ENCODE assay signal across 31 cellular contexts in genomic region chr4:30862176-30862575, GRCh38.
"Had no signal": no experiment of that assay in that cellular context is flagged by ENCODE, and none has a peak within 500 bp of the region (broad histone marks: within the 10 kb centered on the region; RNA-seq: fewer than 3 reads in every experiment).

No MANE protein-coding gene starts in this region.

- H3K27ac ChIP-seq: body of pancreas, colonic mucosa, epithelial cell of prostate, esophagus squamous epithelium, foreskin keratinocyte, gastrocnemius medialis, WERI-Rb-1 had no signal

- H3K9me3 ChIP-seq: body of pancreas, colonic mucosa, esophagus squamous epithelium, gastrocnemius medialis had no signal

- H3K4me1 ChIP-seq: colonic mucosa, gastrocnemius medialis had no signal

- H3K27me3 ChIP-seq: body of pancreas, colonic mucosa, esophagus squamous epithelium, foreskin keratinocyte, gastrocnemius medialis had no signal

- ATAC-seq: activated CD4-positive, CD25-positive, alpha-beta regulatory T cell treated with anti-CD3 and anti-CD28 coated beads, Interleukin-2, amount 50 U/mL, for 24 hours; activated CD8-positive, alpha-beta T cell treated with anti-CD3 and anti-CD28 coated beads for 36 hours; activated T-cell treated with anti-CD3 and anti-CD28 coated beads, Interleukin-2, amount 50 U/mL, for 4 hours; activated T-helper 17 cell treated with anti-CD3 and anti-CD28 coated beads, Interleukin-2, amount 50 U/mL, for 72 hours; body of pancreas; foreskin keratinocyte; gastrocnemius medialis; T-helper 17 cell had no signal

- DNase-seq: activated B cell treated with CpG ODN at 0.5 μM for 24 hours; activated CD4-positive, alpha-beta T cell treated with anti-CD3 and anti-CD28 coated beads for 48 hours; activated CD4-positive, alpha-beta T cell treated with anti-CD3 and anti-CD28 coated beads, Interleukin-2, amount 50 U/mL, for 1 hour; activated CD4-positive, alpha-beta T cell treated with anti-CD3 and anti-CD28 coated beads, Interleukin-2, amount 50 U/mL, for 48 hours; activated CD8-positive, alpha-beta memory T cell treated with anti-CD3 and anti-CD28 coated beads for 24 hours; activated CD8-positive, alpha-beta T cell treated with anti-CD3 and anti-CD28 coated beads for 36 hours; activated effector memory CD4-positive, alpha-beta T cell treated with Interleukin-2 at 50 U/mL for 16 hours; activated gamma-delta T cell treated with Interleukin-2 at 50 U/mL for 16 hours; activated naive CD4-positive, alpha-beta T cell treated with anti-CD3 and anti-CD28 coated beads, Interleukin-2, amount 50 U/mL, for 16 hours; activated naive CD4-positive, alpha-beta T cell treated with Interleukin-2 at 50 U/mL for 16 hours; activated T-cell treated with anti-CD3 and anti-CD28 coated beads, Interleukin-2, amount 50 U/mL, for 4 hours; amniotic stem cell; anterior cingulate cortex; body of pancreas; central memory CD4-positive, alpha-beta T cell; cerebellar nuclear complex; colonic mucosa; effector CD8-positive, alpha-beta T cell; esophagus squamous epithelium; foreskin keratinocyte; gastrocnemius medialis; glutamatergic neuron; T-helper 1 cell; T-helper 17 cell; T1000; WERI-Rb-1 had no signal

- H3K27ac Mint-ChIP-seq: activated B cell treated with CpG ODN at 0.5 μM for 24 hours; activated CD8-positive, alpha-beta T cell treated with anti-CD3 and anti-CD28 coated beads for 36 hours; activated naive CD8-positive, alpha-beta T cell; activated T-helper 17 cell treated with anti-CD3 and anti-CD28 coated beads, Interleukin-2, amount 50 U/mL, for 72 hours; T-helper 17 cell; T-helper 2 cell treated with Interferon-gamma antibody and Interleukin-4, amounts not matched to agents 5 μg/mL and 100 μg/mL, for 36 hours had no signal

- H3K36me3 Mint-ChIP-seq: activated naive CD8-positive, alpha-beta T cell had no signal

- H3K4me3 ChIP-seq: body of pancreas, colonic mucosa, esophagus squamous epithelium, gastrocnemius medialis had no signal

- H3K36me3 ChIP-seq: colonic mucosa, esophagus squamous epithelium, gastrocnemius medialis, WERI-Rb-1 had no signal

- H3K27me3 Mint-ChIP-seq: activated B cell treated with CpG ODN at 0.5 μM for 24 hours; activated CD8-positive, alpha-beta T cell treated with anti-CD3 and anti-CD28 coated beads for 36 hours; activated naive CD8-positive, alpha-beta T cell; activated T-helper 17 cell treated with anti-CD3 and anti-CD28 coated beads, Interleukin-2, amount 50 U/mL, for 72 hours; T-helper 17 cell had no signal

- H3K4me1 Mint-ChIP-seq: activated B cell treated with CpG ODN at 0.5 μM for 24 hours; activated T-helper 17 cell treated with anti-CD3 and anti-CD28 coated beads, Interleukin-2, amount 50 U/mL, for 72 hours; T-helper 17 cell had no signal

- H3K4me3 Mint-ChIP-seq: activated B cell treated with CpG ODN at 0.5 μM for 24 hours; activated CD8-positive, alpha-beta T cell treated with anti-CD3 and anti-CD28 coated beads for 36 hours; activated naive CD8-positive, alpha-beta T cell; activated T-cell treated with anti-CD3 and anti-CD28 coated beads, Interleukin-2, amount 50 U/mL, for 4 hours; activated T-helper 17 cell treated with anti-CD3 and anti-CD28 coated beads, Interleukin-2, amount 50 U/mL, for 72 hours; T-helper 17 cell; T-helper 2 cell treated with Interferon-gamma antibody and Interleukin-4, amounts not matched to agents 5 μg/mL and 100 μg/mL, for 36 hours had no signal
